In genomic region chr3:50288387-50289007, GRCh38 we compare ENCODE assay signal across 29 cellular contexts. TPM values are rescaled to one million over a fixed set of nuclear protein-coding genes. Genes with fewer than 3 reads are reported as not detected.
"Had no signal": no experiment of that assay in that cellular context is flagged by ENCODE, and none has a peak within 500 bp of the region (broad histone marks: within the 10 kb centered on the region; RNA-seq: fewer than 3 reads in every experiment).

No MANE protein-coding gene starts in this region.

- ATAC-seq: activated T-cell treated with anti-CD3 and anti-CD28 coated beads, Interleukin-2, amount 50 U/mL, for 72 hours; natural killer cell treated with Interleukin-12 subunit alpha and Interleukin-12 subunit beta and Interleukin-15 and Interleukin-18, amount 100 ng/mL, for 72 hours; stimulated activated naive B cell treated with anti-CD40 and anti-IgM and Interleukin-4, amounts not matched to agents 10 μg/mL and 1 μg/mL and 100 μg/mL, for 72 hours had no signal

- DNase-seq: activated CD4-positive, CD25-positive, alpha-beta regulatory T cell treated with anti-CD3 and anti-CD28 coated beads, Interleukin-2, amount 50 U/mL, for 72 hours; activated CD8-positive, alpha-beta memory T cell treated with anti-CD3 and anti-CD28 coated beads, Interleukin-2, amount 50 U/mL, for 48 hours; activated gamma-delta T cell; activated naive CD4-positive, alpha-beta T cell treated with anti-CD3 and anti-CD28 coated beads, Interleukin-2, amount 50 U/mL, for 16 hours; activated T-cell treated with anti-CD3 and anti-CD28 coated beads, Interleukin-2, amount 50 U/mL, for 72 hours; colonic mucosa; immature natural killer cell; occipital lobe; posterior cingulate gyrus; stimulated activated CD4-positive, alpha-beta T cell treated with anti-CD3 and anti-CD28 coated beads, Interleukin-2, amount 100 ng/mL, for 48 hours; stimulated activated CD8-positive, alpha-beta memory T cell treated with anti-CD3 and anti-CD28 coated beads, Interleukin-4, amount 100 ng/mL, for 48 hours; stimulated activated naive B cell treated with anti-CD40 and anti-IgM and Interleukin-4, amounts not matched to agents 10 μg/mL and 1 μg/mL and 100 μg/mL, for 72 hours; T-helper 1 cell; transverse colon; WERI-Rb-1 had no signal

- FAIRE-seq: astrocyte, endometrium, TTC549, urothelium cell line had no signal

- H3K36me3 ChIP-seq: colonic mucosa had no signal

- H3K4me3 Mint-ChIP-seq: activated T-cell treated with anti-CD3 and anti-CD28 coated beads, Interleukin-2, amount 50 U/mL, for 72 hours; immature natural killer cell; memory B cell; stimulated activated naive B cell treated with anti-CD40 and anti-IgM and Interleukin-4, amounts not matched to agents 10 μg/mL and 1 μg/mL and 100 μg/mL, for 72 hours had no signal

- H3K36me3 Mint-ChIP-seq: natural killer cell treated with Interleukin-12 subunit alpha and Interleukin-12 subunit beta and Interleukin-15 and Interleukin-18, amount 100 ng/mL, for 72 hours had no signal

- H3K27ac ChIP-seq: colonic mucosa, sigmoid colon, transverse colon, WERI-Rb-1 had no signal

- H3K9me3 Mint-ChIP-seq: activated T-cell treated with anti-CD3 and anti-CD28 coated beads, Interleukin-2, amount 50 U/mL, for 72 hours; central memory CD8-positive, alpha-beta T cell; immature natural killer cell; memory B cell; natural killer cell treated with Interleukin-12 subunit alpha and Interleukin-12 subunit beta and Interleukin-15 and Interleukin-18, amount 100 ng/mL, for 72 hours; stimulated activated naive B cell treated with anti-CD40 and anti-IgM and Interleukin-4, amounts not matched to agents 10 μg/mL and 1 μg/mL and 100 μg/mL, for 72 hours had no signal

- H3K27ac Mint-ChIP-seq: activated T-cell treated with anti-CD3 and anti-CD28 coated beads, Interleukin-2, amount 50 U/mL, for 72 hours; immature natural killer cell; memory B cell; natural killer cell treated with Interleukin-12 subunit alpha and Interleukin-12 subunit beta and Interleukin-15 and Interleukin-18, amount 100 ng/mL, for 72 hours had no signal

- H3K27me3 ChIP-seq: colonic mucosa, sigmoid colon, transverse colon had no signal

- H3K9me3 ChIP-seq: colonic mucosa, sigmoid colon, transverse colon had no signal

- H3K4me3 ChIP-seq: colonic mucosa, sigmoid colon, smooth muscle cell, transverse colon had no signal

- H3K27me3 Mint-ChIP-seq: central memory CD8-positive, alpha-beta T cell; memory B cell; natural killer cell treated with Interleukin-12 subunit alpha and Interleukin-12 subunit beta and Interleukin-15 and Interleukin-18, amount 100 ng/mL, for 72 hours; stimulated activated naive B cell treated with anti-CD40 and anti-IgM and Interleukin-4, amounts not matched to agents 10 μg/mL and 1 μg/mL and 100 μg/mL, for 72 hours had no signal

RNA-seq across cellular contexts. Expression of gene LSMEM2, which starts 9.6 kb away (rescaled TPM):
- total RNA-seq: activated CD8-positive, alpha-beta memory T cell treated with anti-CD3 and anti-CD28 coated beads for 36 hours; colonic mucosa; epithelial cell of proximal tubule; fibroblast of villous mesenchyme; natural killer cell treated with Interleukin-12 subunit alpha and Interleukin-12 subunit beta and Interleukin-15 and Interleukin-18, amount 100 ng/mL, for 72 hours; renal cortical epithelial cell; sigmoid colon; temporal lobe; transverse colon had no signal
- polyA plus RNA-seq: immature natural killer cell, smooth muscle cell had no signal

RNA-seq across cellular contexts. Expression of gene HYAL1, which starts 14.9 kb away (rescaled TPM):
- polyA plus RNA-seq: smooth muscle cell had no signal
